Comparison of ENCODE assay signal across 2 cellular contexts in the genomic region with DNA sequence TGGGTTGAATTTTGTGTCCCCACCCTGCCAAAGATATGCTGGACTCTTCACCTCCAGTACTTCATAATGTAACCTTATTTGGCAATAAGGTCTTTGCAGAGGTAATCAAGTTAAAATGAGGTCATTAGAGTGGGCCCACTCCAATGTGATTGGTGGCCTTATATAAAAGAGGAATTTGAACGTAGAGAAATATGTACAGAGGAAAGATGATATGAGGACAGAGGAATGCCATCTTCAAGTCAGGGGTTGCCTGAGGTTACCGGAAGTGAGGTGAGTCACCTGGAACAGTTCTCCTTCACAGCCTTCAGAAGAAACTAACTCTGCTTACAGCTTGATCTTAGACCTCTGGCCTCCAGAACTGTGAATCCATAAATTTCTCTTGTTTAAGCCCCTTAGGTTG.
TF ChIP-seq lines count a peak whose summit lies in the region.

No MANE protein-coding gene starts in this region.

TF ChIP-seq in SK-N-SH treated with all-trans-retinoic acid at 6 μM for 48 hours, 23 proteins besides CTCF, POLR2A, EP300 and RAD21 (continued from another document):
- TF ChIP-seq ZNF70 (CRISPR knock-in tag; IDR thresholded peaks at IDR 0.05) (no peak), GLIS3 (CRISPR knock-in tag; IDR thresholded peaks at IDR 0.05) (no peak), ISL1 (CRISPR knock-in tag; IDR thresholded peaks at IDR 0.05) (peak; percentile 22; the same call in 1 of the 2 replicates), OSR1 (CRISPR knock-in tag; IDR thresholded peaks at IDR 0.05) (no peak)
- TF ChIP-seq, protein P1, sequence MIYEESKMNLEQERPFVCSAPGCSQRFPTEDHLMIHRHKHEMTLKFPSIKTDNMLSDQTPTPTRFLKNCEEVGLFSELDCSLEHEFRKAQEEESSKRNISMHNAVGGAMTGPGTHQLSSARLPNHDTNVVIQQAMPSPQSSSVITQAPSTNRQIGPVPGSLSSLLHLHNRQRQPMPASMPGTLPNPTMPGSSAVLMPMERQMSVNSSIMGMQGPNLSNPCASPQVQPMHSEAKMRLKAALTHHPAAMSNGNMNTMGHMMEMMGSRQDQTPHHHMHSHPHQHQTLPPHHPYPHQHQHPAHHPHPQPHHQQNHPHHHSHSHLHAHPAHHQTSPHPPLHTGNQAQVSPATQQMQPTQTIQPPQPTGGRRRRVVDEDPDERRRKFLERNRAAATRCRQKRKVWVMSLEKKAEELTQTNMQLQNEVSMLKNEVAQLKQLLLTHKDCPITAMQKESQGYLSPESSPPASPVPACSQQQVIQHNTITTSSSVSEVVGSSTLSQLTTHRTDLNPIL (CRISPR knock-in tag; IDR thresholded peaks at IDR 0.05; ENCODE audit: low read depth): peak; percentile 10; the same call in 1 of the 2 replicates
TF ChIP-seq in SK-N-SH treated with all-trans-retinoic acid at 6 μM for 48 hours: peak in this region for 2.

TF ChIP-seq in SK-N-SH, 30 proteins besides CTCF, POLR2A, EP300 and RAD21 (continued from another document):
- TF ChIP-seq, protein P2, sequence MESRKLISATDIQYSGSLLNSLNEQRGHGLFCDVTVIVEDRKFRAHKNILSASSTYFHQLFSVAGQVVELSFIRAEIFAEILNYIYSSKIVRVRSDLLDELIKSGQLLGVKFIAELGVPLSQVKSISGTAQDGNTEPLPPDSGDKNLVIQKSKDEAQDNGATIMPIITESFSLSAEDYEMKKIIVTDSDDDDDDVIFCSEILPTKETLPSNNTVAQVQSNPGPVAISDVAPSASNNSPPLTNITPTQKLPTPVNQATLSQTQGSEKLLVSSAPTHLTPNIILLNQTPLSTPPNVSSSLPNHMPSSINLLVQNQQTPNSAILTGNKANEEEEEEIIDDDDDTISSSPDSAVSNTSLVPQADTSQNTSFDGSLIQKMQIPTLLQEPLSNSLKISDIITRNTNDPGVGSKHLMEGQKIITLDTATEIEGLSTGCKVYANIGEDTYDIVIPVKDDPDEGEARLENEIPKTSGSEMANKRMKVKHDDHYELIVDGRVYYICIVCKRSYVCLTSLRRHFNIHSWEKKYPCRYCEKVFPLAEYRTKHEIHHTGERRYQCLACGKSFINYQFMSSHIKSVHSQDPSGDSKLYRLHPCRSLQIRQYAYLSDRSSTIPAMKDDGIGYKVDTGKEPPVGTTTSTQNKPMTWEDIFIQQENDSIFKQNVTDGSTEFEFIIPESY (IDR thresholded peaks at IDR 0.05; ENCODE audit: borderline replicate concordance, low read depth): no peak
- no peak for TF ChIP-seq FOXJ3 (CRISPR knock-in tag; IDR thresholded peaks at IDR 0.05)
- no peak for TF ChIP-seq FOSL2 (IDR thresholded peaks at IDR 0.05; ENCODE audit: borderline replicate concordance, low read depth)
